In the genomic region with DNA sequence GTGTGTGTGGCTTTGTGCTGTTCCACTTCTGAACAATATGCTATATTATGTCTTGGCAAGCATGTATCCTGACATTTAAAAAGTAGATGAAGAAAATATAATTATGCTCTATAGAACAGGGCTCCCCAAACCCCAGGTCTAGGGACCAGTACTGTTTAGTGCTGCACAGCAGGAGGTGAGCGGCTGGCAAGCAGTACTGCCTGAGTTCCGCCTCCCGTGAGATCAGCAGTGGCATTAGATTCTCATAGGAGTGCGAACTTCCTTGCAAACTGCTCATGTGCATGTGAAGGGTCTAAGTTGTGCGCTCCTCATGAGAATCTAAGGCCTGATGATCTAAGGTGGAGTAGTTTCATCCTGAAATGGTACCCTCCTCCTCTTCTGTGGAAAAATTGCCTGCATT, we compare ENCODE assay signal across 21 cellular contexts.
"Had no signal": no experiment of that assay in that cellular context is flagged by ENCODE, and none has a peak within 500 bp of the region (broad histone marks: within the 10 kb centered on the region; RNA-seq: fewer than 3 reads in every experiment).

No MANE protein-coding gene starts in this region.

- ATAC-seq: activated CD4-positive, CD25-positive, alpha-beta regulatory T cell treated with anti-CD3 and anti-CD28 coated beads, Interleukin-2, amount 50 U/mL, for 24 hours; activated CD8-positive, alpha-beta T cell treated with anti-CD3 and anti-CD28 coated beads for 36 hours; activated T-cell treated with anti-CD3 and anti-CD28 coated beads, Interleukin-2, amount 50 U/mL, for 72 hours; Right ventricle myocardium inferior had no signal

- H3K36me3 ChIP-seq: breast epithelium, WERI-Rb-1 had no signal

- H3K9me3 ChIP-seq: breast epithelium had no signal

- H3K27me3 ChIP-seq: breast epithelium had no signal

- DNase-seq: activated CD4-positive, alpha-beta T cell treated with anti-CD3 and anti-CD28 coated beads for 4 hours; activated CD8-positive, alpha-beta memory T cell treated with anti-CD3 and anti-CD28 coated beads, Interleukin-2, amount 50 U/mL, for 4 hours; activated CD8-positive, alpha-beta T cell treated with anti-CD3 and anti-CD28 coated beads for 36 hours; activated T-cell treated with anti-CD3 and anti-CD28 coated beads, Interleukin-2, amount 50 U/mL, for 72 hours; aorta; caudate nucleus; KG1; NCI-H1048; NCI-H146; NCI-H187 treated with DMSO at 0.1 percent for 48 hours; NCI-H2081 treated with DMSO at 0.1 percent for 48 hours; NCI-H345; NCI-H510A treated with DMSO at 0.1 percent for 48 hours; NCI-H69; RPMI8226; T-helper 1 cell; WERI-Rb-1 had no signal

- H3K4me1 ChIP-seq: breast epithelium had no signal

- H3K4me3 ChIP-seq: breast epithelium, SK-N-MC had no signal

- H3K27ac ChIP-seq: breast epithelium, SK-N-MC, WERI-Rb-1 had no signal
